In the genomic region with DNA sequence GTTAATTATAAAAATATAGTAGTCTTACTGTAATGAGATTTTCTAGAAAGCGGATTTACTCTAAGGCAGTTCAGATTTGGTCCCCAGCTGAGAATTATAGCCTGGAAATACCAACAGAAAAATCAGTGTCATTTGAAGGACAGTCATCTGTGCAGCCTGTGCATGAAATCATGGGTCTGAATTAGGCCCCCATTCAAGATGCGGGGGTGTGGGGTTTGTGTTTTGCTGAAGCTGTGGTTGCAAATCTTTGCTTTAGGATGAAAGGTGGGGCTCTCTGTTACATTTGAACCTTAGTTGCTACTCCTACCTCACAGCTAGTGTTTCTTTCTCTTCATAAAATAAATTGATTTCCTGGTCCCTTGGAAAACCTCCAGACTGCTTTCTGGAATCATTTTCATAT, we compare ENCODE assay signal across 20 cellular contexts.
"Had no signal": no experiment of that assay in that cellular context is flagged by ENCODE, and none has a peak within 500 bp of the region (broad histone marks: within the 10 kb centered on the region; RNA-seq: fewer than 3 reads in every experiment).

No MANE protein-coding gene starts in this region.

- H3K4me3 ChIP-seq: esophagus squamous epithelium, left lung, lower lobe of right lung, mucosa of descending colon, pancreas, prostate gland had no signal

- H3K9me3 ChIP-seq: lower lobe of right lung, mucosa of descending colon, pancreas, prostate gland had no signal

- H3K27ac Mint-ChIP-seq: activated CD4-positive, alpha-beta T cell treated with anti-CD3 and anti-CD28 coated beads for 36 hours; activated naive CD8-positive, alpha-beta T cell; T-helper 1 cell treated with Interleukin-12 subunit alpha and Interleukin-12 subunit beta and Interleukin-4 antibody, amounts not matched to agents 30 μg/mL and 1 μg/mL, for 36 hours had no signal

- DNase-seq: activated CD4-positive, alpha-beta T cell treated with anti-CD3 and anti-CD28 coated beads for 36 hours; activated CD4-positive, CD25-positive, alpha-beta regulatory T cell; activated effector memory CD4-positive, alpha-beta T cell treated with Interleukin-2 at 50 U/mL for 16 hours; activated naive CD4-positive, alpha-beta T cell treated with Interleukin-2 at 50 U/mL for 16 hours; anterior cingulate cortex; effector CD8-positive, alpha-beta T cell; esophagus squamous epithelium; left lung; lower lobe of right lung; mesendoderm; mucosa of descending colon; pancreas; stimulated activated CD4-positive, alpha-beta T cell treated with anti-CD3 and anti-CD28 coated beads, Interleukin-2, amount 100 ng/mL, for 48 hours; stimulated activated naive CD4-positive, alpha-beta T cell treated with Interleukin-2 at 50 U/mL for 16 hours; SW 1271; trophoblast cell had no signal

- H3K4me3 Mint-ChIP-seq: activated CD4-positive, alpha-beta T cell treated with anti-CD3 and anti-CD28 coated beads for 36 hours; activated naive CD8-positive, alpha-beta T cell; T-helper 1 cell treated with Interleukin-12 subunit alpha and Interleukin-12 subunit beta and Interleukin-4 antibody, amounts not matched to agents 30 μg/mL and 1 μg/mL, for 36 hours had no signal

- H3K27me3 Mint-ChIP-seq: activated CD4-positive, alpha-beta T cell treated with anti-CD3 and anti-CD28 coated beads for 36 hours; activated naive CD8-positive, alpha-beta T cell had no signal

- H3K27ac ChIP-seq: epithelial cell of prostate, esophagus squamous epithelium, left lung, lower lobe of right lung, prostate gland had no signal

- H3K27me3 ChIP-seq: esophagus squamous epithelium, left lung, pancreas had no signal

- H3K36me3 ChIP-seq: esophagus squamous epithelium, left lung, lower lobe of right lung, pancreas, prostate gland had no signal
